ENCODE assay signal across 6 cellular contexts in the genomic region with DNA sequence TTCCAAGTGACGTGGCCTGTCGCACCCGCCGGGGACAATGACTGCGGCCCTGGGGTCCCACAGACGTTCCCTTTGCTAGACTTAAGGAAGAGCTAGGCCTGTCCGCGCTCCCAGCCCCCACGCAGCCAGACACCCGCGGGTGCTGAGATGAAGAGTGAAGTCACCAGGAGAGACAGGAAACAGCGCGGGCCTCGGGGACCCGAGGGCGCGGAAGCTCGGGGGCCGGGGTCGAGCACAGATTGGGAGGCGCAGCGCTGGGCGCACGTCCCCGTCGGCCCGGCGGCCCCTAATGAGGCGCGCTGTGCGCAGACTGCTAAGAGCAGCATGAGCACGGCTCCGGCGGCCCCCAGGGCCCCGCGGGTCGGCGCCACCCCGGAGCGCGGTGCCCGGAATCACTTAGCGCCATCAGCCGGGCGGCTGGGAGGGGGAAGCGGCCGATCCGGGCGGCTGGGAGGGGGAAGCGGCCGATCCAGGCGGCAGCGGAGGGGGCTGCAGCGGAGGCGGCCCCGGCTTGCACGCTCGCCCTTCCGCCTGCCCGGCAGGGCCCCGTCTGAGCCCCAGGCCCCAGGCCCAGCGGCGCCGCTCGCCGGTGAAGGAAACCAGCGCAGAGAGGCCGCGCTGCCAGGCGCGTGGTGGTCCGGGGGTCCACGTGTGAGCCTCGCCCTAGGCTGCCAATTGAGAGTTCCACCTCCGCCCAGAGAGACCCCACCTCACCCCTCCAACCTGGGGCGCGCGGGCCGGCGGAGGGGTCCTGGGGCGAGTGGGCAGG. TPM values are rescaled to one million over a fixed set of nuclear protein-coding genes. Genes with fewer than 3 reads are reported as not detected.
A peak's percentile ranks its signal among the peaks of the same experiment; 100 is the strongest.
DNase-seq lines count a peak whose midpoint lies in the region; ATAC-seq and TF ChIP-seq lines count a peak whose summit lies in the region.

No MANE protein-coding gene starts in this region.

- no peaks in the 10 kb centered on the region for H3K9me3 Mint-ChIP-seq in mesothelial cell of epicardium

- DNase-seq in EH (ENCODE audit: low read depth): peak; percentile 38
- peak; percentile 37 for DNase-seq in activated gamma-delta T cell treated with Interleukin-2 at 50 U/mL for 16 hours
- DNase-seq in mesothelial cell of epicardium (ENCODE audit: low spot score in 2 of 2, unreplicated experiment in 2 of 2): no peak
- no peak for DNase-seq in NK-92 (lab: John Stamatoyannopoulos, UW; ENCODE audit: unreplicated experiment)
- no peak for DNase-seq in hepatic stellate cell (ENCODE audit: low spot score)

- ATAC-seq in HG02623 (IDR thresholded peaks at IDR 0.05; ENCODE audit: unreplicated experiment): no peak

- peaks cover 17% of the 10 kb centered on the region for H3K27me3 Mint-ChIP-seq in mesothelial cell of epicardium (ENCODE audit: low read depth)

- TF ChIP-seq CTCF in mesothelial cell of epicardium (IDR thresholded peaks at IDR 0.05; ENCODE audit: unreplicated experiment): no peak

- H3K27ac Mint-ChIP-seq in mesothelial cell of epicardium: peak overlapping the region; percentile 67

- peak overlapping the region; percentile 68 for H3K4me3 Mint-ChIP-seq in mesothelial cell of epicardium

- no peaks in the 10 kb centered on the region for H3K36me3 Mint-ChIP-seq in mesothelial cell of epicardium

- H3K4me1 Mint-ChIP-seq in mesothelial cell of epicardium: peaks cover 2% of the 10 kb centered on the region

RNA-seq across cellular contexts. Expression of a gene that starts 8.3 kb away (rescaled TPM):
- not detected in 3 replicates for total RNA-seq in mesothelial cell of epicardium

RNA-seq across cellular contexts. Expression of a gene that starts 21.4 kb away (rescaled TPM):
- total RNA-seq in mesothelial cell of epicardium: not detected in 3 replicates

RNA-seq across cellular contexts. Expression of a gene that starts 46.9 kb away (rescaled TPM):
- 56.9 to 66.3 TPM (median 57.0 TPM) in 3 replicates for total RNA-seq in mesothelial cell of epicardium

RNA-seq across cellular contexts. Expression of a gene that starts 49.4 kb away (rescaled TPM):
- total RNA-seq in mesothelial cell of epicardium: 1.6 to 2.1 TPM (median 1.9 TPM) in 3 replicates

Comparison
In these comparisons a context has a peak if more than half of its experiments do, and no peak if none do; other contexts are left out.
1. DNase-seq: peak in EH (single experiment) and activated gamma-delta T cell treated with Interleukin-2 at 50 U/mL for 16 hours (single experiment); none in mesothelial cell of epicardium (0 of 2), NK-92 (single experiment) and hepatic stellate cell (single experiment).